ENCODE assay signal across 8 cellular contexts in genomic region chr2:37156857-37157714, GRCh38. TPM values are rescaled to one million over a fixed set of nuclear protein-coding genes. Genes with fewer than 3 reads are reported as not detected.
A peak's percentile ranks its signal among the peaks of the same experiment; 100 is the strongest.
DNase-seq lines count a peak whose midpoint lies in the region; ATAC-seq and TF ChIP-seq lines count a peak whose summit lies in the region.

TSS of gene EIF2AK2 (minus strand) at chr2:37156980. CDS start at chr2:37147806, 9,174 bp downstream.

- H3K9me3 ChIP-seq in gastroesophageal sphincter, result no peaks in the 10 kb centered on the region
- H3K9me3 ChIP-seq in neutrophil, result no peaks in the 10 kb centered on the region

- H3K36me3 ChIP-seq in gastroesophageal sphincter (peaks cover 0 to 13% of the 10 kb centered on the region in 2 donors), neutrophil (no peaks in the 10 kb centered on the region)

- WGBS in gastroesophageal sphincter (ENCODE audit: low coverage in 1 of 2), 2 donors, result 48 to 53% methylated on average over 7 to 9 of the region's 55 CpGs

- peak within 1 kb of the TSS; percentile 20 to 96 (median 93) for H3K27ac ChIP-seq in gastroesophageal sphincter
- peak within 1 kb of the TSS; percentile 96 for H3K27ac ChIP-seq in neutrophil

- CTCF ChIA-PET in HEK293T (lab: Yijun Ruan, JAX), result no interaction called here

- POLR2A ChIA-PET in HEK293T (lab: Yijun Ruan, JAX), result interaction anchor here (1.0 to 1.4 kb wide), 7 partner anchors 11 to 75 kb away, joined by 3 to 5 read pairs (median 4); partner anchors contain the start of genes CEBPZ, CEBPZOS and NDUFAF7

- no peaks in the 10 kb centered on the region for H3K27me3 ChIP-seq in gastroesophageal sphincter
- H3K27me3 ChIP-seq in neutrophil, result no peaks in the 10 kb centered on the region

- TF ChIP-seq CTCF in gastroesophageal sphincter (IDR thresholded peaks at IDR 0.05) (peak in 1 of 4 experiments; percentile 12), neutrophil (IDR thresholded peaks at IDR 0.05) (no peak), subcutaneous adipose tissue (IDR thresholded peaks at IDR 0.05; ENCODE audit: low read depth) (no peak)

- TF ChIP-seq POLR2A in gastroesophageal sphincter (IDR thresholded peaks at IDR 0.05), result peak; percentile 39 to 46

- H3K4me3 ChIP-seq in gastroesophageal sphincter, result peak within 1 kb of the TSS; percentile 38 to 85
- H3K4me3 ChIP-seq in neutrophil (ENCODE audit: low read depth in 1 of 2, low read length in 1 of 2), result peak within 1 kb of the TSS; percentile 67 to 86

- peak; percentile 95 for ATAC-seq in gastroesophageal sphincter

- no peak for TF ChIP-seq EP300 in gastroesophageal sphincter (IDR thresholded peaks at IDR 0.05)

- DNase-seq in GM04503 (ENCODE audit: low read depth) (peak; percentile 28), HEK293T (ENCODE audit: extremely low spot score) (peak; percentile 90), MV-4-11 (lab: John Stamatoyannopoulos, UW) (peak; percentile 64), SK-N-DZ (ENCODE audit: low spot score) (peak; percentile 56)
- DNase-seq in activated naive CD4-positive, alpha-beta T cell treated with Interleukin-2 at 50 U/mL for 16 hours, result peak; percentile 82

- H3K4me1 ChIP-seq in gastroesophageal sphincter (peaks cover 0 to 24% (median 7%) of the 10 kb centered on the region in 3 donors), neutrophil (ENCODE audit: control insufficient read depth in 1 of 2, insufficient read depth in 1 of 2, low read depth in 1 of 2, low read length in 1 of 2) (peaks cover 46 to 48% of the 10 kb centered on the region in 2 experiments)

TF ChIP-seq in HEK293T, 16 proteins besides CTCF, POLR2A, EP300 and RAD21:
- TF ChIP-seq L3MBTL2 (conservative IDR thresholded peaks at IDR 0.05), result peak; percentile 77
- TF ChIP-seq FOXA1 (IDR thresholded peaks at IDR 0.05), result no peak

RNA-seq across cellular contexts. Expression of gene EIF2AK2, which starts in this region (rescaled TPM):
- 6.5 and 10.7 TPM in 2 replicates for polyA plus RNA-seq in SK-N-DZ (2014; cell fraction: cytosol; rRNA removed)
- 2.9 and 3.1 TPM in 2 replicates for polyA plus RNA-seq in SK-N-DZ (2014; cell fraction: nucleus; rRNA removed)
- total RNA-seq in gastroesophageal sphincter (10 to 100 TPM; 25.3 to 33.2 (median 29.9) TPM), subcutaneous adipose tissue (10 to 100 TPM; 24.2 to 30.2 (median 27.5) TPM)

Comparison
In these comparisons a context has a peak if more than half of its experiments do, and no peak if none do; other contexts are left out.
1. Peak in every context shown above with its lines: DNase-seq, ATAC-seq, H3K4me3 ChIP-seq and H3K27ac ChIP-seq.
2. DNase-seq: peak in every context shown above with its lines; median percentile 90 in HEK293T; 82 in activated naive CD4-positive, alpha-beta T cell treated with Interleukin-2 at 50 U/mL for 16 hours; 64 in MV-4-11; 56 in SK-N-DZ; 28 in GM04503.